13 cellular contexts compared by ENCODE assay signal in genomic region chr3:98991393-98991792, GRCh38.
DNase-seq lines count a peak whose midpoint lies in the region; ATAC-seq and TF ChIP-seq lines count a peak whose summit lies in the region.
"Had no signal": no experiment of that assay in that cellular context is flagged by ENCODE, and none has a peak within 500 bp of the region (broad histone marks: within the 10 kb centered on the region; RNA-seq: fewer than 3 reads in every experiment).

No MANE protein-coding gene starts in this region.

- 0 out of 2 replicates have a peak, but pooled peaks have one; percentile 27 for TF ChIP-seq CTCF in A673 (conservative IDR thresholded peaks at IDR 0.05; ENCODE audit: low read depth, low read length)
- TF ChIP-seq CTCF in GM12874 (IDR thresholded peaks at IDR 0.05; ENCODE audit: insufficient read depth, low read depth, low read length): 0 out of 2 replicates have a peak, but pooled peaks have one; percentile 7
- TF ChIP-seq CTCF in PC-3 (conservative IDR thresholded peaks at IDR 0.05; ENCODE audit: low read depth, low read length): peak; percentile 55
- peak; percentile 37 for TF ChIP-seq CTCF in foreskin keratinocyte (conservative IDR thresholded peaks at IDR 0.05)
- no peak for TF ChIP-seq CTCF in hepatocyte (IDR thresholded peaks at IDR 0.05; ENCODE audit: poor library complexity)

- H3K9ac ChIP-seq in PC-3 (ENCODE audit: low read length): no peak overlapping the region

- H3K36me3 ChIP-seq in A673 (ENCODE audit: insufficient read depth, low read length, poor library complexity, severe bottlenecking) (no peaks in the 10 kb centered on the region), PC-3 (ENCODE audit: low read depth, low read length) (no peaks in the 10 kb centered on the region), hepatocyte (replicated peaks; ENCODE audit: insufficient read depth, low read depth) (no peaks in the 10 kb centered on the region)
- H3K36me3 ChIP-seq: prostate gland, tibial artery had no signal

- no peaks in the 10 kb centered on the region for H3K36me3 Mint-ChIP-seq in activated T-cell treated with anti-CD3 and anti-CD28 coated beads, Interleukin-2, amount 50 U/mL, for 72 hours (ENCODE audit: insufficient read depth in 2 of 2)
- H3K36me3 Mint-ChIP-seq: T-cell had no signal

- no peaks in the 10 kb centered on the region for H3K4me1 Mint-ChIP-seq in activated T-cell treated with anti-CD3 and anti-CD28 coated beads, Interleukin-2, amount 50 U/mL, for 72 hours (ENCODE audit: low read depth)
- H3K4me1 Mint-ChIP-seq: T-cell had no signal

- POLR2A ChIA-PET in A673 (lab: Charles Lee; ENCODE audit: low non-redundant PET) (no interaction called here), PC-3 (lab: Charles Lee; ENCODE audit: unreplicated experiment) (no interaction called here)

- H3K4me3 ChIP-seq in A673 (ENCODE audit: low read depth, low read length, poor library complexity, severe bottlenecking) (no peak overlapping the region), PC-3 (ENCODE audit: low read length) (no peak overlapping the region), hepatocyte (no peak overlapping the region)
- H3K4me3 ChIP-seq: prostate gland, tibial artery had no signal

- H4K20me1 ChIP-seq in PC-3 (ENCODE audit: low read length): no peaks in the 10 kb centered on the region
- H4K20me1 ChIP-seq in hepatocyte (ENCODE audit: insufficient read depth, poor library complexity, severe bottlenecking): no peaks in the 10 kb centered on the region

- no peaks in the 10 kb centered on the region for H3K27me3 ChIP-seq in A673 (replicated peaks; ENCODE audit: insufficient read depth, low read depth, low read length, poor library complexity)
- no peaks in the 10 kb centered on the region for H3K27me3 ChIP-seq in PC-3 (ENCODE audit: low read length)
- no peaks in the 10 kb centered on the region for H3K27me3 ChIP-seq in foreskin keratinocyte
- H3K27me3 ChIP-seq in hepatocyte: no peaks in the 10 kb centered on the region
- H3K27me3 ChIP-seq: tibial artery had no signal

- no peaks in the 10 kb centered on the region for H3F3A ChIP-seq in PC-3 (ENCODE audit: low read length, unreplicated experiment)

- ATAC-seq in PC-3 (peak; percentile 37; the same call in 1 of the 2 replicates), foreskin keratinocyte (no peak), GM19328 (IDR thresholded peaks at IDR 0.05; ENCODE audit: unreplicated experiment) (no peak), HG02885 (IDR thresholded peaks at IDR 0.05; ENCODE audit: poor library complexity, unreplicated experiment) (no peak)
- no peak for ATAC-seq in activated T-cell treated with anti-CD3 and anti-CD28 coated beads, Interleukin-2, amount 50 U/mL, for 72 hours (replicated peaks in 1 of 2)
- ATAC-seq: T-cell had no signal

- H2AFZ ChIP-seq in PC-3 (ENCODE audit: low read length) (no peak overlapping the region), hepatocyte (no peak overlapping the region)

- H3K9me3 ChIP-seq in A673 (ENCODE audit: low read depth, low read length, poor library complexity, severe bottlenecking) (no peaks in the 10 kb centered on the region), PC-3 (ENCODE audit: low read length) (no peaks in the 10 kb centered on the region), hepatocyte (ENCODE audit: low read depth) (no peaks in the 10 kb centered on the region)
- H3K9me3 ChIP-seq: prostate gland, tibial artery had no signal

- H3K27ac ChIP-seq in A673 (ENCODE audit: low read depth, low read length, poor library complexity, severe bottlenecking) (no peak overlapping the region), PC-3 (ENCODE audit: low read length) (no peak overlapping the region), foreskin keratinocyte (no peak overlapping the region), hepatocyte (no peak overlapping the region)
- H3K27ac ChIP-seq: prostate gland, tibial artery had no signal

- H3K4me3 Mint-ChIP-seq in activated T-cell treated with anti-CD3 and anti-CD28 coated beads, Interleukin-2, amount 50 U/mL, for 72 hours: no peak overlapping the region
- H3K4me3 Mint-ChIP-seq: T-cell had no signal

- CTCF ChIA-PET in A673 (lab: Charles Lee): no interaction called here
- CTCF ChIA-PET in PC-3 (lab: Charles Lee): no interaction called here

- no peak overlapping the region for H3K4me2 ChIP-seq in PC-3 (ENCODE audit: low read length)
- no peak overlapping the region for H3K4me2 ChIP-seq in hepatocyte

- H3K4me1 ChIP-seq in A673 (ENCODE audit: insufficient read depth, low read length, poor library complexity, severe bottlenecking): no peaks in the 10 kb centered on the region
- peaks cover 10% of the 10 kb centered on the region for H3K4me1 ChIP-seq in PC-3 (ENCODE audit: insufficient read depth, low read length)
- peaks cover 3% of the 10 kb centered on the region for H3K4me1 ChIP-seq in foreskin keratinocyte
- H3K4me1 ChIP-seq in hepatocyte (ENCODE audit: insufficient read depth): no peaks in the 10 kb centered on the region
- H3K4me1 ChIP-seq: prostate gland, tibial artery had no signal

- BruUV-seq in A673 (replicated peaks; lab: Mats Ljungman, UMichigan) (no TSS peak), PC-3 (replicated peaks; lab: Mats Ljungman, UMichigan) (no TSS peak)

- no peaks in the 10 kb centered on the region for H3K9me2 ChIP-seq in PC-3 (replicated peaks; ENCODE audit: low read length)
- H3K9me2 ChIP-seq in hepatocyte (replicated peaks; ENCODE audit: insufficient read depth): no peaks in the 10 kb centered on the region

- DNase-seq in A673 (ENCODE audit: low spot score) (no peak), PC-3 (no peak), foreskin keratinocyte (no peak), hepatocyte (ENCODE audit: low spot score) (no peak)
- no peak for DNase-seq in activated T-cell treated with anti-CD3 and anti-CD28 coated beads, Interleukin-2, amount 50 U/mL, for 72 hours
- DNase-seq: H7, NCI-H345, T-cell, tibial artery had no signal

- intact Hi-C loops in A673 (cut with micrococcal nuclease; ENCODE audit: unreplicated experiment): loop anchor here (5.0 kb wide), 1 partner anchor 761 kb away; no protein-coding TSS in a partner anchor
- intact Hi-C loops in PC-3 (cut with micrococcal nuclease): loop anchor here (5.0 kb wide), 1 partner anchor 259 kb away; no protein-coding TSS in a partner anchor

- peaks cover 8% of the 10 kb centered on the region for H3K27me3 Mint-ChIP-seq in activated T-cell treated with anti-CD3 and anti-CD28 coated beads, Interleukin-2, amount 50 U/mL, for 72 hours (ENCODE audit: low read depth)

- H3K79me2 ChIP-seq in PC-3 (ENCODE audit: low read length) (no peaks in the 10 kb centered on the region), hepatocyte (no peaks in the 10 kb centered on the region)

- H3K9me3 Mint-ChIP-seq in activated T-cell treated with anti-CD3 and anti-CD28 coated beads, Interleukin-2, amount 50 U/mL, for 72 hours: peaks cover 0 to 3% of the 10 kb centered on the region in 2 donors

- no peak overlapping the region for H3K27ac Mint-ChIP-seq in activated T-cell treated with anti-CD3 and anti-CD28 coated beads, Interleukin-2, amount 50 U/mL, for 72 hours
- H3K27ac Mint-ChIP-seq: T-cell had no signal
